In genomic region chr9:23669776-23670175, GRCh38 we compare ENCODE assay signal across 22 cellular contexts.
A peak's percentile ranks its signal among the peaks of the same experiment; 100 is the strongest.
DNase-seq lines count a peak whose midpoint lies in the region; TF ChIP-seq lines count a peak whose summit lies in the region.
"Had no signal": no experiment of that assay in that cellular context is flagged by ENCODE, and none has a peak within 500 bp of the region (broad histone marks: within the 10 kb centered on the region; RNA-seq: fewer than 3 reads in every experiment).

No MANE protein-coding gene starts in this region.

- 85 to 92% (median 89%) methylated on average over 1 of the region's 1 CpG for WGBS in ovary, 3 donors

- H3K4me1 Mint-ChIP-seq in type B pancreatic cell (ENCODE audit: unreplicated experiment): no peaks in the 10 kb centered on the region
- H3K4me1 Mint-ChIP-seq: CD4-positive, alpha-beta memory T cell; T-cell had no signal

- TF ChIP-seq CTCF in type B pancreatic cell (conservative IDR thresholded peaks at IDR 0.05) (no peak), ovary (IDR thresholded peaks at IDR 0.05) (no peak)

- no peaks in the 10 kb centered on the region for H3K36me3 ChIP-seq in ovary
- H3K36me3 ChIP-seq: BLaER1 treated with 17β-estradiol and CSF1 and Interleukin-3, amounts not matched to agents 10 nM and 100 nM had no signal

- no peak for TF ChIP-seq POLR2A in ovary (IDR thresholded peaks at IDR 0.05)

- H3K4me3 ChIP-seq in ovary: no peak overlapping the region
- H3K4me3 ChIP-seq: BLaER1 treated with 17β-estradiol and CSF1 and Interleukin-3, amounts not matched to agents 10 nM and 100 nM had no signal

- no peak overlapping the region for H3K27ac ChIP-seq in ovary
- H3K27ac ChIP-seq: BLaER1 treated with 17β-estradiol and CSF1 and Interleukin-3, amounts not matched to agents 10 nM and 100 nM; RWPE1 had no signal

- H3K27me3 Mint-ChIP-seq in type B pancreatic cell: no peaks in the 10 kb centered on the region
- H3K27me3 Mint-ChIP-seq: CD4-positive, alpha-beta memory T cell; T-cell had no signal

- intact Hi-C loops in ovary (cut with DNase I): no loop called here

- H3K9me3 ChIP-seq in ovary: no peaks in the 10 kb centered on the region

- no peak overlapping the region for H3K27ac Mint-ChIP-seq in type B pancreatic cell
- H3K27ac Mint-ChIP-seq: CD4-positive, alpha-beta memory T cell; T-cell had no signal

- no peak for TF ChIP-seq EP300 in ovary (IDR thresholded peaks at IDR 0.05)

- H3K27me3 ChIP-seq in ovary: no peaks in the 10 kb centered on the region
- H3K27me3 ChIP-seq: BLaER1 treated with 17β-estradiol and CSF1 and Interleukin-3, amounts not matched to agents 10 nM and 100 nM had no signal

- no peaks in the 10 kb centered on the region for H3K9me3 Mint-ChIP-seq in type B pancreatic cell

- DNase-seq in D341Med (ENCODE audit: low spot score): peak; percentile 33
- peak; percentile 28 for DNase-seq in NCI-H2171 (lab: John Stamatoyannopoulos, UW)
- DNase-seq in NCI-H69 (lab: John Stamatoyannopoulos, UW): peak; percentile 33
- peak; percentile 83 for DNase-seq in cerebellum (ENCODE audit: low spot score)
- DNase-seq in type B pancreatic cell (ENCODE audit: extremely low spot score, unreplicated experiment): no peak
- DNase-seq in ovary: no peak
- DNase-seq in activated naive CD4-positive, alpha-beta T cell (lab: John Stamatoyannopoulos, UW): no peak
- no peak for DNase-seq in ACHN
- DNase-seq: 8988T; CD4-positive, alpha-beta memory T cell; COR-L47; DMS79 treated with DMSO at 0.1 percent for 48 hours; Karpas-422; NCI-H1092 treated with DMSO at 0.1 percent for 48 hours; NCI-H1436 treated with DMSO at 0.1 percent for 48 hours; NCI-H2029; NCI-H2227 treated with DMSO at 0.1 percent for 48 hours; NCI-H510A treated with DMSO at 0.1 percent for 48 hours; SHP77; T-cell had no signal

- no peaks in the 10 kb centered on the region for H3K4me1 ChIP-seq in ovary (ENCODE audit: insufficient read depth)

- no peaks in the 10 kb centered on the region for H3K36me3 Mint-ChIP-seq in type B pancreatic cell
- H3K36me3 Mint-ChIP-seq: CD4-positive, alpha-beta memory T cell; T-cell had no signal

- in situ Hi-C loops in ACHN (cut with HindIII; ENCODE audit: low pct_ligation_motif_present, low pct_unique_long_range_greater_than_20kb, low sequenced_read_pairs): no loop called here

- no peak overlapping the region for H3K4me3 Mint-ChIP-seq in type B pancreatic cell
- H3K4me3 Mint-ChIP-seq: CD4-positive, alpha-beta memory T cell; T-cell had no signal

Comparison
In these comparisons a context has a peak if more than half of its experiments do, and no peak if none do; other contexts are left out.
1. DNase-seq: peak in D341Med (single experiment), NCI-H2171 (single experiment), NCI-H69 (single experiment) and cerebellum (single experiment); none in type B pancreatic cell (single experiment), ovary (0 of 5), activated naive CD4-positive, alpha-beta T cell (0 of 4) and ACHN (single experiment).